In genomic region chr7:134643131-134643530, GRCh38 we compare ENCODE assay signal across 18 cellular contexts. TPM values are rescaled to one million over a fixed set of nuclear protein-coding genes. Genes with fewer than 3 reads are reported as not detected.
DNase-seq lines count a peak whose midpoint lies in the region; ATAC-seq and TF ChIP-seq lines count a peak whose summit lies in the region.
"Had no signal": no experiment of that assay in that cellular context is flagged by ENCODE, and none has a peak within 500 bp of the region (broad histone marks: within the 10 kb centered on the region; RNA-seq: fewer than 3 reads in every experiment).

No MANE protein-coding gene starts in this region.

- peaks cover 14 to 31% (median 18%) of the 10 kb centered on the region in 7 donors for H3K4me1 Mint-ChIP-seq in naive thymus-derived CD4-positive, alpha-beta T cell
- H3K4me1 Mint-ChIP-seq in stimulated activated naive CD8-positive, alpha-beta T cell treated with anti-CD3 and anti-CD28 coated beads, Interleukin-15, amount 100 ng/mL, for 72 hours: peaks cover 17% of the 10 kb centered on the region
- H3K4me1 Mint-ChIP-seq: H9 had no signal

- POLR2A ChIA-PET in naive thymus-derived CD4-positive, alpha-beta T cell (lab: Charles Lee): interaction anchor here (0.6 to 8.1 kb wide), 4 partner anchors 8 to 528 kb away, joined by 3 to 154 read pairs (median 59); partner anchors contain the start of gene TMEM140
- POLR2A ChIA-PET in GM10248 (lab: Yijun Ruan, JAX): no interaction called here

- peaks cover 19 to 30% of the 10 kb centered on the region in 2 donors for H3K4me1 ChIP-seq in naive thymus-derived CD4-positive, alpha-beta T cell (ENCODE audit: control insufficient read depth in 2 of 2, insufficient read depth in 2 of 2, low read length in 2 of 2)

- DNase-seq in NCI-H526 (lab: John Stamatoyannopoulos, UW) (peak; percentile 14 to 38), NCI-H526 treated with DMSO at 0.1 percent for 48 hours (lab: John Stamatoyannopoulos, UW) (no peak), Daoy (ENCODE audit: low read depth) (peak; percentile 78), dermis blood vessel endothelial cell (peak; percentile 10), GM10248 (ENCODE audit: extremely low spot score) (no peak)
- DNase-seq in naive thymus-derived CD4-positive, alpha-beta T cell: no peak
- no peak for DNase-seq in stimulated activated naive CD8-positive, alpha-beta T cell treated with anti-CD3 and anti-CD28 coated beads, Interleukin-15, amount 100 ng/mL, for 72 hours
- DNase-seq: DMS79, H9, MG63, NCI-H1092, NCI-H146, NCI-H345, NCI-H69, RPMI8226, SJCRH30 had no signal

- H3K27me3 ChIP-seq in naive thymus-derived CD4-positive, alpha-beta T cell (ENCODE audit: control insufficient read depth in 2 of 2, insufficient read depth in 2 of 2, low read length in 2 of 2): no peaks in the 10 kb centered on the region
- H3K27me3 ChIP-seq: BLaER1, MG63 had no signal

- intact Hi-C loops in naive thymus-derived CD4-positive, alpha-beta T cell (cut with micrococcal nuclease): no loop called here

- TF ChIP-seq CTCF in GM10248 (IDR thresholded peaks at IDR 0.05; ENCODE audit: control extremely low read depth, extremely low read depth, low read depth, missing control alignments): no peak

- no peaks in the 10 kb centered on the region for H3K27me3 Mint-ChIP-seq in naive thymus-derived CD4-positive, alpha-beta T cell
- no peaks in the 10 kb centered on the region for H3K27me3 Mint-ChIP-seq in stimulated activated naive CD8-positive, alpha-beta T cell treated with anti-CD3 and anti-CD28 coated beads, Interleukin-15, amount 100 ng/mL, for 72 hours

- CTCF ChIA-PET in naive thymus-derived CD4-positive, alpha-beta T cell (lab: Charles Lee): interaction anchor here (1.3 kb wide), 1 partner anchor 9 kb away, joined by 3 read pairs; no protein-coding TSS in a partner anchor
- CTCF ChIA-PET in GM10248 (lab: Yijun Ruan, JAX): interaction anchor here (10.1 kb wide), 1 partner anchor 10 kb away, joined by 99 read pairs; no protein-coding TSS in a partner anchor

- H3K27ac Mint-ChIP-seq in naive thymus-derived CD4-positive, alpha-beta T cell: peak overlapping the region in 2 of 9 donors; percentile 75 to 77
- no peak overlapping the region for H3K27ac Mint-ChIP-seq in stimulated activated naive CD8-positive, alpha-beta T cell treated with anti-CD3 and anti-CD28 coated beads, Interleukin-15, amount 100 ng/mL, for 72 hours
- H3K27ac Mint-ChIP-seq: H9 had no signal

- no peaks in the 10 kb centered on the region for H3K9me3 ChIP-seq in naive thymus-derived CD4-positive, alpha-beta T cell (ENCODE audit: control insufficient read depth in 2 of 3, low read length in 3 of 3)
- H3K9me3 ChIP-seq: MG63, SJCRH30 had no signal

- no peak overlapping the region for H3K4me3 Mint-ChIP-seq in naive thymus-derived CD4-positive, alpha-beta T cell
- no peak overlapping the region for H3K4me3 Mint-ChIP-seq in stimulated activated naive CD8-positive, alpha-beta T cell treated with anti-CD3 and anti-CD28 coated beads, Interleukin-15, amount 100 ng/mL, for 72 hours
- H3K4me3 Mint-ChIP-seq: H9 had no signal

- no peak overlapping the region for H3K4me3 ChIP-seq in naive thymus-derived CD4-positive, alpha-beta T cell (ENCODE audit: low read length)
- H3K4me3 ChIP-seq: BLaER1, MG63, SJCRH30 had no signal

- peaks cover 0 to 11% (median 2%) of the 10 kb centered on the region in 11 donors for H3K9me3 Mint-ChIP-seq in naive thymus-derived CD4-positive, alpha-beta T cell
- H3K9me3 Mint-ChIP-seq in stimulated activated naive CD8-positive, alpha-beta T cell treated with anti-CD3 and anti-CD28 coated beads, Interleukin-15, amount 100 ng/mL, for 72 hours: peaks cover 11 to 12% of the 10 kb centered on the region in 2 donors

- H3K36me3 Mint-ChIP-seq in naive thymus-derived CD4-positive, alpha-beta T cell: peaks cover 0 to 4% (median 0%) of the 10 kb centered on the region in 5 donors

- ATAC-seq in naive thymus-derived CD4-positive, alpha-beta T cell: no peak
- ATAC-seq in HG02588 (IDR thresholded peaks at IDR 0.05; ENCODE audit: unreplicated experiment): no peak
- ATAC-seq in stimulated activated naive CD8-positive, alpha-beta T cell treated with anti-CD3 and anti-CD28 coated beads, Interleukin-15, amount 100 ng/mL, for 72 hours: no peak

- H3K27ac ChIP-seq in naive thymus-derived CD4-positive, alpha-beta T cell (ENCODE audit: low read depth, low read length): peak overlapping the region; percentile 38
- H3K27ac ChIP-seq: BLaER1, SJCRH30 had no signal

- H3K36me3 ChIP-seq in naive thymus-derived CD4-positive, alpha-beta T cell (ENCODE audit: control insufficient read depth in 2 of 3, insufficient read depth in 3 of 3, low read length in 3 of 3): no peaks in the 10 kb centered on the region
- H3K36me3 ChIP-seq: BLaER1, MG63, SJCRH30 had no signal

RNA-seq across cellular contexts. Expression of gene BPGM, which starts 3.5 kb away (rescaled TPM):
- total RNA-seq in Daoy (2014; rRNA removed; shearing (Covaris generic)): 68.1 and 71.2 TPM in 2 replicates
- 20.3 and 20.6 TPM in 2 replicates for total RNA-seq in dermis blood vessel endothelial cell
- total RNA-seq in naive thymus-derived CD4-positive, alpha-beta T cell: 10 to 100 TPM; 12.7 to 19.2 (median 14.2) TPM
- 10 to 100 TPM; 28.9 to 33.9 TPM for polyA plus RNA-seq in naive thymus-derived CD4-positive, alpha-beta T cell

Comparison
In these comparisons a context has a peak if more than half of its experiments do, and no peak if none do; other contexts are left out.
1. DNase-seq: peak in NCI-H526 (2 of 2), Daoy (single experiment) and dermis blood vessel endothelial cell (single experiment); none in NCI-H526 treated with DMSO at 0.1 percent for 48 hours (single experiment), naive thymus-derived CD4-positive, alpha-beta T cell (0 of 9), GM10248 (single experiment) and stimulated activated naive CD8-positive, alpha-beta T cell treated with anti-CD3 and anti-CD28 coated beads, Interleukin-15, amount 100 ng/mL, for 72 hours (0 of 2).